Comparison of ENCODE assay signal across 1 cellular context in the genomic region with DNA sequence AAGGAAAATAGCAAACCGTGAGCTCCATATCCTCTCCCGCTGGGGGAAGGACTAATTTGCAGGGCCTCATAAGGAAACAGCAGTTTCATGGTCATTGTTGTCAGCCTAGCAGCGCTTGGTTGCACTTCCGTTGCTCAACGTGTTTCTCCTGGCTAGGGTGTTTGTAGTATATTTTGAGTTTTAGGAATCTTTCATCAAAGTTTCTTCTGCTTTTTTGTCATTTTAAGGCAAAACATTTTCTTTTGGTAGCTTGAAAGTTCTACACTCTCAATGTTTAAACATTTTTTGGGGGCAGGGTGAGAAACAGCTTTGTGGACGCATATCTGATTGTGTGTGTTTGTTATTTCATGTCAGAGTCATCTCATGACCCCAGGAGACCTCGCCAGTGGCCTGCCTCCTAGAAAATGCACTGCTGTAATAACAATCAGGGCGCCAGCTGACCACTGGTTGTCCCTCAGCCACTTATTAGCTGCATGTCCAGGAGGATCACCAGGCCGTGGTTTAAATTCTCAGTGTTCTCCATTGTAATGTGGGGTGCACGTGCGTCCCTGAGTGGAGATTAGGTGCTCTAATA.
A peak's percentile ranks its signal among the peaks of the same experiment; 100 is the strongest.
TF ChIP-seq lines count a peak whose summit lies in the region.

No MANE protein-coding gene starts in this region.

TF ChIP-seq in K562, 482 proteins besides CTCF, POLR2A, EP300 and RAD21 (continued from another document and continues in another):
- TF ChIP-seq, protein P1, sequence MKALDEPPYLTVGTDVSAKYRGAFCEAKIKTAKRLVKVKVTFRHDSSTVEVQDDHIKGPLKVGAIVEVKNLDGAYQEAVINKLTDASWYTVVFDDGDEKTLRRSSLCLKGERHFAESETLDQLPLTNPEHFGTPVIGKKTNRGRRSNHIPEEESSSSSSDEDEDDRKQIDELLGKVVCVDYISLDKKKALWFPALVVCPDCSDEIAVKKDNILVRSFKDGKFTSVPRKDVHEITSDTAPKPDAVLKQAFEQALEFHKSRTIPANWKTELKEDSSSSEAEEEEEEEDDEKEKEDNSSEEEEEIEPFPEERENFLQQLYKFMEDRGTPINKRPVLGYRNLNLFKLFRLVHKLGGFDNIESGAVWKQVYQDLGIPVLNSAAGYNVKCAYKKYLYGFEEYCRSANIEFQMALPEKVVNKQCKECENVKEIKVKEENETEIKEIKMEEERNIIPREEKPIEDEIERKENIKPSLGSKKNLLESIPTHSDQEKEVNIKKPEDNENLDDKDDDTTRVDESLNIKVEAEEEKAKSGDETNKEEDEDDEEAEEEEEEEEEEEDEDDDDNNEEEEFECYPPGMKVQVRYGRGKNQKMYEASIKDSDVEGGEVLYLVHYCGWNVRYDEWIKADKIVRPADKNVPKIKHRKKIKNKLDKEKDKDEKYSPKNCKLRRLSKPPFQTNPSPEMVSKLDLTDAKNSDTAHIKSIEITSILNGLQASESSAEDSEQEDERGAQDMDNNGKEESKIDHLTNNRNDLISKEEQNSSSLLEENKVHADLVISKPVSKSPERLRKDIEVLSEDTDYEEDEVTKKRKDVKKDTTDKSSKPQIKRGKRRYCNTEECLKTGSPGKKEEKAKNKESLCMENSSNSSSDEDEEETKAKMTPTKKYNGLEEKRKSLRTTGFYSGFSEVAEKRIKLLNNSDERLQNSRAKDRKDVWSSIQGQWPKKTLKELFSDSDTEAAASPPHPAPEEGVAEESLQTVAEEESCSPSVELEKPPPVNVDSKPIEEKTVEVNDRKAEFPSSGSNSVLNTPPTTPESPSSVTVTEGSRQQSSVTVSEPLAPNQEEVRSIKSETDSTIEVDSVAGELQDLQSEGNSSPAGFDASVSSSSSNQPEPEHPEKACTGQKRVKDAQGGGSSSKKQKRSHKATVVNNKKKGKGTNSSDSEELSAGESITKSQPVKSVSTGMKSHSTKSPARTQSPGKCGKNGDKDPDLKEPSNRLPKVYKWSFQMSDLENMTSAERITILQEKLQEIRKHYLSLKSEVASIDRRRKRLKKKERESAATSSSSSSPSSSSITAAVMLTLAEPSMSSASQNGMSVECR (CRISPR knock-in tag; IDR thresholded peaks at IDR 0.05) = peak; percentile 35; the same call in 1 of the 2 replicates
- TF ChIP-seq SMARCE1 (IDR thresholded peaks at IDR 0.05) = peak; percentile 75; the same call in 1 of the 2 replicates
- TF ChIP-seq YY1 (IDR thresholded peaks at IDR 0.05; ENCODE audit: borderline replicate concordance in 1 of 3, control insufficient read depth in 1 of 3, extremely low read depth in 1 of 3, insufficient read depth in 3 of 3, insufficient read length in 1 of 3, insufficient replicate concordance in 2 of 3, low read depth in 1 of 3, low read length in 2 of 3) = peak in 1 of 3 experiments; percentile 35
- TF ChIP-seq ETV1 (tag; conservative IDR thresholded peaks at IDR 0.05; ENCODE audit: low read depth) = peak; percentile 97
- peak; percentile 61 for TF ChIP-seq EP400 (IDR thresholded peaks at IDR 0.05)
- TF ChIP-seq, protein P2, sequence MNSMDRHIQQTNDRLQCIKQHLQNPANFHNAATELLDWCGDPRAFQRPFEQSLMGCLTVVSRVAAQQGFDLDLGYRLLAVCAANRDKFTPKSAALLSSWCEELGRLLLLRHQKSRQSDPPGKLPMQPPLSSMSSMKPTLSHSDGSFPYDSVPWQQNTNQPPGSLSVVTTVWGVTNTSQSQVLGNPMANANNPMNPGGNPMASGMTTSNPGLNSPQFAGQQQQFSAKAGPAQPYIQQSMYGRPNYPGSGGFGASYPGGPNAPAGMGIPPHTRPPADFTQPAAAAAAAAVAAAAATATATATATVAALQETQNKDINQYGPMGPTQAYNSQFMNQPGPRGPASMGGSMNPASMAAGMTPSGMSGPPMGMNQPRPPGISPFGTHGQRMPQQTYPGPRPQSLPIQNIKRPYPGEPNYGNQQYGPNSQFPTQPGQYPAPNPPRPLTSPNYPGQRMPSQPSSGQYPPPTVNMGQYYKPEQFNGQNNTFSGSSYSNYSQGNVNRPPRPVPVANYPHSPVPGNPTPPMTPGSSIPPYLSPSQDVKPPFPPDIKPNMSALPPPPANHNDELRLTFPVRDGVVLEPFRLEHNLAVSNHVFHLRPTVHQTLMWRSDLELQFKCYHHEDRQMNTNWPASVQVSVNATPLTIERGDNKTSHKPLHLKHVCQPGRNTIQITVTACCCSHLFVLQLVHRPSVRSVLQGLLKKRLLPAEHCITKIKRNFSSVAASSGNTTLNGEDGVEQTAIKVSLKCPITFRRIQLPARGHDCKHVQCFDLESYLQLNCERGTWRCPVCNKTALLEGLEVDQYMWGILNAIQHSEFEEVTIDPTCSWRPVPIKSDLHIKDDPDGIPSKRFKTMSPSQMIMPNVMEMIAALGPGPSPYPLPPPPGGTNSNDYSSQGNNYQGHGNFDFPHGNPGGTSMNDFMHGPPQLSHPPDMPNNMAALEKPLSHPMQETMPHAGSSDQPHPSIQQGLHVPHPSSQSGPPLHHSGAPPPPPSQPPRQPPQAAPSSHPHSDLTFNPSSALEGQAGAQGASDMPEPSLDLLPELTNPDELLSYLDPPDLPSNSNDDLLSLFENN (IDR thresholded peaks at IDR 0.05; ENCODE audit: low read depth in 2 of 2, low read length in 2 of 2) = 0 out of 4 replicates have a peak, but pooled peaks of 1 of the 2 experiments have one; percentile 50
- TF ChIP-seq FOS (IDR thresholded peaks at IDR 0.05; ENCODE audit: extremely low read depth, insufficient read length) = no peak
- TF ChIP-seq TEAD4 (IDR thresholded peaks at IDR 0.05; ENCODE audit: low read length) = peak; percentile 58
- TF ChIP-seq TEAD4 (CRISPR knock-in tag; IDR thresholded peaks at IDR 0.05; ENCODE audit: borderline replicate concordance) = no peak
- peak; percentile 92 for TF ChIP-seq NBN (IDR thresholded peaks at IDR 0.05; ENCODE audit: low read depth)
- peak; percentile 5; the same call in 1 of the 2 replicates for TF ChIP-seq RAD51 (IDR thresholded peaks at IDR 0.05; ENCODE audit: borderline replicate concordance, low read depth)
- peak; percentile 73; the same call in 1 of the 2 replicates for TF ChIP-seq ZNF766 (CRISPR knock-in tag; conservative IDR thresholded peaks at IDR 0.05)
- TF ChIP-seq SOX6 (IDR thresholded peaks at IDR 0.05) = peak; percentile 93
- peak; percentile 73 for TF ChIP-seq ZBTB40 (IDR thresholded peaks at IDR 0.05)
- TF ChIP-seq ZBTB40 (CRISPR knock-in tag; IDR thresholded peaks at IDR 0.05) = no peak
- peak; percentile 48; the same call in 1 of the 2 replicates for TF ChIP-seq CREM (IDR thresholded peaks at IDR 0.05; ENCODE audit: low read depth)
- TF ChIP-seq, protein P3, sequence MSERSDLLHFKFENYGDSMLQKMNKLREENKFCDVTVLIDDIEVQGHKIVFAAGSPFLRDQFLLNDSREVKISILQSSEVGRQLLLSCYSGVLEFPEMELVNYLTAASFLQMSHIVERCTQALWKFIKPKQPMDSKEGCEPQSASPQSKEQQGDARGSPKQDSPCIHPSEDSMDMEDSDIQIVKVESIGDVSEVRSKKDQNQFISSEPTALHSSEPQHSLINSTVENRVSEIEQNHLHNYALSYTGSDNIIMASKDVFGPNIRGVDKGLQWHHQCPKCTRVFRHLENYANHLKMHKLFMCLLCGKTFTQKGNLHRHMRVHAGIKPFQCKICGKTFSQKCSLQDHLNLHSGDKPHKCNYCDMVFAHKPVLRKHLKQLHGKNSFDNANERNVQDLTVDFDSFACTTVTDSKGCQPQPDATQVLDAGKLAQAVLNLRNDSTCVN (CRISPR knock-in tag; IDR thresholded peaks at IDR 0.05) = peak; percentile 9; the same call in 1 of the 2 replicates
- TF ChIP-seq L3MBTL2 (IDR thresholded peaks at IDR 0.05) = peak; percentile 35; the same call in 1 of the 2 replicates
- no peak for TF ChIP-seq TFE3 (CRISPR knock-in tag; IDR thresholded peaks at IDR 0.05)
- TF ChIP-seq MNT (conservative IDR thresholded peaks at IDR 0.05) = peak; percentile 65 to 78
- TF ChIP-seq ARID2 (IDR thresholded peaks at IDR 0.05) = no peak
- peak; percentile 94 for TF ChIP-seq DPF2 (IDR thresholded peaks at IDR 0.05)
- peak; percentile 58; the same call in 1 of the 2 replicates for TF ChIP-seq MEF2D (tag; conservative IDR thresholded peaks at IDR 0.05; ENCODE audit: low read depth)
- peak; percentile 80 for TF ChIP-seq FOSL1 (tag; conservative IDR thresholded peaks at IDR 0.05)
- peak in 1 of 2 experiments; percentile 11; a peak in 1 of 4 replicates for TF ChIP-seq TEAD1 (CRISPR knock-in tag; IDR thresholded peaks at IDR 0.05)
- no peak for TF ChIP-seq NR2C2 (CRISPR knock-in tag; IDR thresholded peaks at IDR 0.05)
- peak; percentile 86 for TF ChIP-seq NR2C2 (tag; IDR thresholded peaks at IDR 0.05)
- TF ChIP-seq SMAD4 (CRISPR knock-in tag; conservative IDR thresholded peaks at IDR 0.05) = peak; percentile 67; the same call in 1 of the 2 replicates
- peak; percentile 65; the same call in 1 of the 2 replicates for TF ChIP-seq SPI1 (IDR thresholded peaks at IDR 0.05; ENCODE audit: borderline replicate concordance, low read depth, low read length)
- TF ChIP-seq HOXB6 (CRISPR knock-in tag; IDR thresholded peaks at IDR 0.05; ENCODE audit: borderline replicate concordance) = no peak
- TF ChIP-seq SREBF1 (IDR thresholded peaks at IDR 0.05; ENCODE audit: borderline replicate concordance, low read depth, low read length) = no peak
- TF ChIP-seq ZC3H11A (IDR thresholded peaks at IDR 0.05; ENCODE audit: low read depth, low read length) = no peak
- TF ChIP-seq PURB (CRISPR knock-in tag; IDR thresholded peaks at IDR 0.05; ENCODE audit: low read depth) = no peak
- peak; percentile 70 for TF ChIP-seq BHLHE40 (IDR thresholded peaks at IDR 0.05; ENCODE audit: low read length)
